Comparison of ENCODE assay signal across 8 cellular contexts in the genomic region with DNA sequence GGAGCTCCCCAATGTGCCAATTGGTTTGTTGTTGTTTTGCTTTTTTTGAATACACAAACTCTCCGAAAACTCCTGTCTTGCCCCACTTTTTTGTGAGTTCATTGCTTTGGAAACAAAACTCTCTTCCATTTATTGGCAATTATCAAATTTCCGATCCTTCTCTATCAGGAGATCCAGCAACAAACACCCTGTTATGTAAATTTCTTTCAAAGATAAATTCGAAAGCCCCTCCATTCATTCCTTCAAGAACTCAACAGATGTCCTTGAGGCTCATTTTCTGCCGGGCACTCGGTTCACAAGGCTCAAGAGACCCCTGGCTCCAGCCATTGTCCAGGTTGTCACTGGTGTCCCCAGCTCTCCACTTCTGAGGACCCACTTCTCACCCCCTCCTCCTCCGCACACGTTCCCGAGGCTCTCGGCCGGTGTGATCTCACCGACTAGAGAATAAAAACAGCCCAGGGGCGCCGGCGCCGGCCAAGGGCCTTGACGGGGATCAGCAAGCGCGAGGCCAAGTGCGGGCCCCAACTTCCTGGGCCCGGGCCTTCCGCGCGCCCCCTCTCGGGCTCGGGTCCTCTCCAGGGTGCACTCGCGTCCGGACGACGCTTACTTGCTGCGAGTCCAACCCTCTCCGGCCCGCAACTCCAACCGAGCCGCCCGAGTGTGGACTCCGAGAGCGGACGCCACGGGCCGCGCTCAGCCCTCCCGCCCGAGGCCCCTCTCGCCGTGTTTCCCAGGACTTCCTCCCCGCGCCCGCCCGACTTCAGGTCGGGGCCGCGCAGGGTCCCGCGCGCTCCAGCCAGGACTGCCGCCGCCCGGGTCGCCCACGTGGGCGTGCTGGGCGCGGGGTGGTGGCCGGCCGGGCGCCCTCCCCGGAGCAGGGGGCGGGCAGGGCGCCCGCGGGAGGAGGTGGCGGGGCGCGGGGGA. TPM values are rescaled to one million over a fixed set of nuclear protein-coding genes. Genes with fewer than 3 reads are reported as not detected.
DNase-seq lines count a peak whose midpoint lies in the region; ATAC-seq, FAIRE-seq and TF ChIP-seq lines count a peak whose summit lies in the region.

No MANE protein-coding gene starts in this region.

- peak overlapping the region; percentile 95 for H3K4me2 ChIP-seq in HepG2 (ENCODE audit: low read depth, low read length)

- ATAC-seq in HG02571 (IDR thresholded peaks at IDR 0.05; ENCODE audit: unreplicated experiment) (peak; percentile 41), HepG2 (peak; percentile 56), HG03565 (IDR thresholded peaks at IDR 0.05; ENCODE audit: unreplicated experiment) (no peak)

- in situ Hi-C loops in HepG2 (cut with HindIII; ENCODE audit: extremely low pct_ligation_motif_present, low pct_unique_long_range_greater_than_20kb) = loop anchor here (5.0 kb wide), 2 partner anchors 67 to 118 kb away; no protein-coding TSS in a partner anchor

- intact Hi-C loops in HepG2 (cut with micrococcal nuclease; ENCODE audit: unreplicated experiment) = loop anchor here (1.0 to 5.0 kb wide), 3 partner anchors 17 to 82 kb away; no protein-coding TSS in a partner anchor
- intact Hi-C loops in stomach (cut with DNase I; ENCODE audit: low total_unique reads) = loop anchor here (10.0 kb wide), 1 partner anchor 60 kb away; no protein-coding TSS in a partner anchor

- TF ChIP-seq EP300 in HepG2 (IDR thresholded peaks at IDR 0.05; ENCODE audit: low read depth in 2 of 2, low read length in 2 of 2) = 0 out of 4 replicates have a peak, but pooled peaks of 1 of the 2 experiments have one; percentile 13
- TF ChIP-seq EP300 in HepG2 (CRISPR knock-in tag; IDR thresholded peaks at IDR 0.05; ENCODE audit: borderline replicate concordance) = peak; percentile 24; the same call in 1 of the 2 replicates
- no peak for TF ChIP-seq EP300 in stomach (IDR thresholded peaks at IDR 0.05)

- H3K4me1 ChIP-seq in SJCRH30 (peaks cover 12% of the 10 kb centered on the region; the same call in 1 of the 2 replicates), HepG2 (ENCODE audit: insufficient read depth, low read length) (peaks cover 64% of the 10 kb centered on the region), stomach (peaks cover 53 to 65% (median 58%) of the 10 kb centered on the region in 4 donors)

- WGBS in HepG2 (ENCODE audit: low lambda C conversion rate) = under 1% methylated on average over 27 of the region's 75 CpGs
- WGBS in stomach, 5 donors = 2 to 10% (median 4%) methylated on average over 21 to 75 of the region's 75 CpGs

- CTCF ChIA-PET in HepG2 (lab: Yijun Ruan, JAX; ENCODE audit: low intra/inter-chr PET ratio, low total read pairs) = no interaction called here

- H3K9me3 ChIP-seq in SJCRH30 (replicated peaks) = no peaks in the 10 kb centered on the region
- H3K9me3 ChIP-seq in HepG2 (ENCODE audit: low read length) = no peaks in the 10 kb centered on the region
- no peaks in the 10 kb centered on the region for H3K9me3 ChIP-seq in stomach

- H3K9ac ChIP-seq in HepG2 (ENCODE audit: insufficient read depth, low read depth, low read length) = peak overlapping the region; percentile 93

- BruUV-seq in HepG2 (replicated peaks; lab: Mats Ljungman, UMichigan) = TSS peak; percentile 72

- H3K79me2 ChIP-seq in HepG2 (ENCODE audit: insufficient read depth, low read length) = peaks cover 39% of the 10 kb centered on the region

- H3K36me3 ChIP-seq in SJCRH30 (no peaks in the 10 kb centered on the region), HepG2 (replicated peaks in 1 of 2; ENCODE audit: control insufficient read depth in 1 of 2, insufficient read depth in 2 of 2, low read length in 2 of 2) (no peaks in the 10 kb centered on the region), stomach (no peaks in the 10 kb centered on the region)

- peak; percentile 49 for TF ChIP-seq RAD21 in HepG2 (CRISPR knock-in tag; IDR thresholded peaks at IDR 0.05)

- TF ChIP-seq CTCF in GM12875 (IDR thresholded peaks at IDR 0.05; ENCODE audit: borderline replicate concordance, insufficient read depth, low read depth, low read length) (peak; percentile 14; the same call in 1 of the 2 replicates), cardiac fibroblast (IDR thresholded peaks at IDR 0.05; ENCODE audit: low read depth, low read length) (no peak), HepG2 (CRISPR knock-in tag; IDR thresholded peaks at IDR 0.05) (peak; percentile 58), stomach (IDR thresholded peaks at IDR 0.05) (no peak)

- H3K27me3 ChIP-seq in SJCRH30 = no peaks in the 10 kb centered on the region
- no peaks in the 10 kb centered on the region; a peak in 1 of 5 replicates for H3K27me3 ChIP-seq in HepG2 (ENCODE audit: control insufficient read depth in 1 of 2, insufficient read depth in 2 of 2, low read length in 2 of 2)
- no peaks in the 10 kb centered on the region for H3K27me3 ChIP-seq in stomach

- TF ChIP-seq POLR2A in HepG2 (IDR thresholded peaks at IDR 0.05; ENCODE audit: insufficient read depth in 1 of 2, low read depth in 2 of 2, low read length in 2 of 2) (peak in 1 of 2 experiments; percentile 61; a peak in 3 of 4 replicates), stomach (IDR thresholded peaks at IDR 0.05) (no peak)

- H3K27ac ChIP-seq in SJCRH30 (peak overlapping the region; percentile 86), HepG2 (ENCODE audit: extremely low read length, insufficient read depth, low read length) (peak overlapping the region; percentile 94), stomach (peak overlapping the region; percentile 93 to 98 (median 94))

- no peak overlapping the region for H2AFZ ChIP-seq in HepG2 (ENCODE audit: low read length)

- peaks cover 26% of the 10 kb centered on the region for H4K20me1 ChIP-seq in HepG2 (ENCODE audit: insufficient read depth, low read length)

- H3K4me3 ChIP-seq in GM12875 (ENCODE audit: low read depth, low read length) (peak overlapping the region; percentile 77), SJCRH30 (peak overlapping the region; percentile 82), cardiac fibroblast (replicated peaks in 1 of 2; ENCODE audit: low read depth in 2 of 2, low read length in 2 of 2) (peak overlapping the region; percentile 26 to 94), HepG2 (replicated peaks in 1 of 3; ENCODE audit: insufficient read depth in 1 of 3, low read depth in 2 of 3, low read length in 3 of 3) (peak overlapping the region; percentile 68 to 98 (median 92)), stomach (peak overlapping the region; percentile 61 to 83 (median 72))

- POLR2A ChIA-PET in HepG2 (lab: Yijun Ruan, JAX) = interaction anchor here (0.9 to 11.3 kb wide), 37 partner anchors 9 to 457 kb away, joined by 3 to 248 read pairs (median 5); partner anchors contain the start of genes AAGAB and IQCH

- FAIRE-seq in HepG2 (lab: Jason Lieb, UNC) = no peak

- peak; percentile 78 to 83 for DNase-seq in SJCRH30
- DNase-seq in cardiac fibroblast (ENCODE audit: low read depth in 2 of 2) = peak in 1 of 2 donors; percentile 56
- DNase-seq in HepG2 (ENCODE audit: low spot score) = peak; percentile 67
- DNase-seq in stomach = peak; percentile 63
- DNase-seq in mesenteric fat pad (ENCODE audit: low spot score) = no peak

TF ChIP-seq in HepG2, 621 proteins besides CTCF, POLR2A, EP300 and RAD21 (continues in another document):
- TF ChIP-seq ZNF562 (CRISPR knock-in tag; IDR thresholded peaks at IDR 0.05; ENCODE audit: borderline replicate concordance) (no peak), MEF2D (CRISPR knock-in tag; IDR thresholded peaks at IDR 0.05) (no peak), HOXA5 (CRISPR knock-in tag; IDR thresholded peaks at IDR 0.05) (peak; percentile 31; the same call in 1 of the 2 replicates), IRF2 (CRISPR knock-in tag; IDR thresholded peaks at IDR 0.05) (peak; percentile 19; the same call in 1 of the 2 replicates), KLF15 (CRISPR knock-in tag; IDR thresholded peaks at IDR 0.05; ENCODE audit: borderline replicate concordance) (no peak), ELF1 (CRISPR knock-in tag; IDR thresholded peaks at IDR 0.05) (peak; percentile 53; the same call in 1 of the 2 replicates), SOX6 (IDR thresholded peaks at IDR 0.05) (no peak), SOX6 (CRISPR knock-in tag; IDR thresholded peaks at IDR 0.05) (no peak)

RNA-seq across cellular contexts. Expression of gene SMAD3, which starts 0.5 kb away (rescaled TPM):
- 22.8 and 23.0 TPM in 2 replicates for total RNA-seq in SJCRH30 (2014; rRNA removed; shearing (Covaris generic))
- 8.6 and 10.0 TPM in 2 replicates for total RNA-seq in HepG2 (2016; rRNA removed; fragmentation: Illumina TruSeq; extraction: Trizol)
- 5.9 and 6.9 TPM in 2 replicates for total RNA-seq in HepG2 (2016; cell fraction: cytosol; rRNA removed; fragmentation: Illumina TruSeq; extraction: Trizol; ENCODE audit: low read depth)
- total RNA-seq in HepG2 (2016; cell fraction: insoluble cytoplasmic fraction; rRNA removed; fragmentation: Illumina TruSeq; extraction: Trizol) = 8.6 and 9.2 TPM in 2 replicates
- total RNA-seq in HepG2 (2016; cell fraction: membrane; rRNA removed; fragmentation: Illumina TruSeq; extraction: Trizol) = 6.1 and 6.5 TPM in 2 replicates
- total RNA-seq in HepG2 (2016; cell fraction: nucleus; rRNA removed; fragmentation: Illumina TruSeq; extraction: Trizol) = 15.6 and 16.8 TPM in 2 replicates
- polyA plus RNA-seq in HepG2 (2011; rRNA removed) = 56.3 and 59.1 TPM in 2 replicates
- 15.3 and 17.1 TPM in 2 replicates for polyA plus RNA-seq in HepG2 (2011; cell fraction: cytosol; rRNA removed)
- 92.6 and 110 TPM in 2 replicates for polyA plus RNA-seq in HepG2 (2011; cell fraction: nucleus; rRNA removed)
- 27.7 and 30.7 TPM in 2 replicates for polyA plus RNA-seq in HepG2 (2012)
- polyA plus RNA-seq in HepG2 (2016; cell fraction: cytosol; fragmentation: Illumina TruSeq; extraction: Trizol; ENCODE audit: low read depth) = 0.69 and 1.4 TPM in 2 replicates
- 9.8 and 12.0 TPM in 2 replicates for polyA plus RNA-seq in HepG2 (2016; cell fraction: insoluble cytoplasmic fraction; fragmentation: Illumina TruSeq; extraction: Trizol; ENCODE audit: low read depth)
- 2.7 and 3.7 TPM in 2 replicates for polyA plus RNA-seq in HepG2 (2016; cell fraction: membrane; fragmentation: Illumina TruSeq; extraction: Trizol; ENCODE audit: low read depth)
- polyA plus RNA-seq in HepG2 (2016; cell fraction: nucleus; fragmentation: Illumina TruSeq; extraction: Trizol; ENCODE audit: insufficient read depth, low read depth) = 25.8 and 26.1 TPM in 2 replicates
- 37.4 and 65.9 TPM in 2 replicates for polyA minus RNA-seq in HepG2 (2011; rRNA and poly(A)+ RNA removed; ENCODE audit: low replicate concordance)
- polyA minus RNA-seq in HepG2 (2011; cell fraction: cytosol; rRNA and poly(A)+ RNA removed) = 17.8 and 26.2 TPM in 2 replicates
- 43.8 and 50.1 TPM in 2 replicates for polyA minus RNA-seq in HepG2 (2011; cell fraction: nucleus; rRNA and poly(A)+ RNA removed)
- total RNA-seq in stomach = 100 to 1,000 TPM in 1 of 5 donors, 10 to 100 TPM in 4; 22.8 to 103 (median 48.1) TPM
- polyA plus RNA-seq in stomach = 10 to 100 TPM in 2 of 3 donors, 1 to 10 TPM in 1; 6.8 to 18.2 (median 10.7) TPM
- total RNA-seq in mesenteric fat pad = 71.9 TPM

Comparison
In these comparisons a context has a peak if more than half of its experiments do, and no peak if none do; other contexts are left out.
1. CTCF ChIP-seq: peak in GM12875 (single experiment) and HepG2 (single experiment); none in cardiac fibroblast (single experiment) and stomach (0 of 7).
2. Peak in every context shown above with its lines, with median percentiles within 50 percentile points of each other: H3K4me3 ChIP-seq and H3K27ac ChIP-seq.